27 cellular contexts compared by ENCODE assay signal in genomic region chr13:100019780-100020356, GRCh38. TPM values are rescaled to one million over a fixed set of nuclear protein-coding genes. Genes with fewer than 3 reads are reported as not detected.
"Had no signal": no experiment of that assay in that cellular context is flagged by ENCODE, and none has a peak within 500 bp of the region (broad histone marks: within the 10 kb centered on the region; RNA-seq: fewer than 3 reads in every experiment).

No MANE protein-coding gene starts in this region.

- H3K36me3 ChIP-seq: colonic mucosa, spleen, stomach, thoracic aorta, transverse colon had no signal

- H3K4me3 ChIP-seq: colonic mucosa, hepatocyte, psoas muscle, spleen, stomach, thoracic aorta, transverse colon had no signal

- H3K9me3 ChIP-seq: colonic mucosa, psoas muscle, spleen, stomach, thoracic aorta, transverse colon had no signal

- H3K4me1 ChIP-seq: colonic mucosa, parathyroid adenoma, psoas muscle, spleen, stomach had no signal

- H3K27me3 ChIP-seq: colonic mucosa, hepatocyte, transverse colon had no signal

- H3K27ac ChIP-seq: colonic mucosa, hepatocyte, parathyroid adenoma, psoas muscle, spleen, stomach, thoracic aorta, transverse colon had no signal

- DNase-seq: colonic mucosa; dermis blood vessel endothelial cell; effector CD4-positive, alpha-beta T cell; endodermal cell; erythroblast; foreskin melanocyte; head of caudate nucleus; kidney glomerular epithelial cell; mesendoderm; naive B cell; psoas muscle; retina; spleen; stimulated activated CD4-positive, alpha-beta T cell treated with anti-CD3 and anti-CD28 coated beads, Interleukin-15, amount 100 ng/mL, for 24 hours; stimulated activated CD4-positive, alpha-beta T cell treated with anti-CD3 and anti-CD28 coated beads, Interleukin-1b, Interleukin-23, amount 100 ng/mL, for 48 hours; stimulated activated naive CD4-positive, alpha-beta T cell; stomach; substantia nigra; transverse colon had no signal

RNA-seq across cellular contexts. Expression of gene ZIC2, which starts 38.3 kb away (rescaled TPM):
- total RNA-seq: dermis blood vessel endothelial cell, endothelial cell of umbilical vein, liver, omental fat pad, psoas muscle, sciatic nerve, skeletal muscle tissue, spleen, stomach, thoracic aorta, transverse colon had no signal

RNA-seq across cellular contexts. Expression of gene ZIC5, which starts 48.3 kb away (rescaled TPM):
- total RNA-seq: endothelial cell of umbilical vein, liver, omental fat pad, psoas muscle, sciatic nerve, skeletal muscle tissue, spleen, stomach, thoracic aorta, transverse colon had no signal
